ENCODE assay signal across 8 cellular contexts in genomic region chr3:108493862-108494261, GRCh38. TPM values are rescaled to one million over a fixed set of nuclear protein-coding genes. Genes with fewer than 3 reads are reported as not detected.
A peak's percentile ranks its signal among the peaks of the same experiment; 100 is the strongest.
DNase-seq lines count a peak whose midpoint lies in the region; ATAC-seq and TF ChIP-seq lines count a peak whose summit lies in the region.

No MANE protein-coding gene starts in this region.

- peaks cover 2% of the 10 kb centered on the region for H3K4me1 Mint-ChIP-seq in activated naive CD4-positive, alpha-beta T cell treated with anti-CD3 and anti-CD28 coated beads for 36 hours (ENCODE audit: low read depth)
- H3K4me1 Mint-ChIP-seq in naive thymus-derived CD8-positive, alpha-beta T cell: peaks cover 0 to 5% (median 3%) of the 10 kb centered on the region in 4 donors

- H3K79me2 ChIP-seq in MM.1S (ENCODE audit: low read length) (no peaks in the 10 kb centered on the region), smooth muscle cell (ENCODE audit: low read depth) (no peaks in the 10 kb centered on the region)

- no peaks in the 10 kb centered on the region for H3K27me3 Mint-ChIP-seq in activated naive CD4-positive, alpha-beta T cell treated with anti-CD3 and anti-CD28 coated beads for 36 hours (ENCODE audit: low read depth)
- H3K27me3 Mint-ChIP-seq in naive thymus-derived CD8-positive, alpha-beta T cell: peaks cover 0 to 7% (median 2%) of the 10 kb centered on the region in 5 donors

- CTCF ChIA-PET in activated naive CD4-positive, alpha-beta T cell treated with anti-CD3 and anti-CD28 coated beads for 36 hours (lab: Charles Lee): interaction anchor here (1.0 kb wide), 1 partner anchor 16 kb away, joined by 4 read pairs; no protein-coding TSS in a partner anchor

- H3K4me2 ChIP-seq in MM.1S (ENCODE audit: low read depth, low read length): no peak overlapping the region
- no peak overlapping the region for H3K4me2 ChIP-seq in smooth muscle cell

- H3K9me2 ChIP-seq in MM.1S (replicated peaks; ENCODE audit: insufficient read depth, low read length): no peaks in the 10 kb centered on the region

- no peaks in the 10 kb centered on the region for H3K4me1 ChIP-seq in MM.1S (ENCODE audit: low read length)
- no peaks in the 10 kb centered on the region for H3K4me1 ChIP-seq in colonic mucosa
- no peaks in the 10 kb centered on the region for H3K4me1 ChIP-seq in smooth muscle cell (ENCODE audit: low read depth)

- TF ChIP-seq CTCF in MM.1S (IDR thresholded peaks at IDR 0.05; ENCODE audit: low read length) (peak; percentile 27), colonic mucosa (IDR thresholded peaks at IDR 0.05) (no peak), smooth muscle cell (IDR thresholded peaks at IDR 0.05; ENCODE audit: borderline replicate concordance, insufficient read depth, poor library complexity, severe bottlenecking) (peak; percentile 12)

- H2AFZ ChIP-seq in MM.1S (ENCODE audit: low read length) (no peak overlapping the region), smooth muscle cell (ENCODE audit: low read depth) (no peak overlapping the region)

- H3K27ac ChIP-seq in MM.1S (ENCODE audit: low read length) (no peak overlapping the region), colonic mucosa (no peak overlapping the region), smooth muscle cell (ENCODE audit: low read depth) (no peak overlapping the region)

- no peak overlapping the region for H3K9ac ChIP-seq in MM.1S (ENCODE audit: low read length)
- no peak overlapping the region for H3K9ac ChIP-seq in colonic mucosa (ENCODE audit: low read depth in 2 of 2, low read length in 2 of 2)
- no peak overlapping the region for H3K9ac ChIP-seq in smooth muscle cell (ENCODE audit: low read depth)

- H3K27ac Mint-ChIP-seq in activated naive CD4-positive, alpha-beta T cell treated with anti-CD3 and anti-CD28 coated beads for 36 hours: no peak overlapping the region
- H3K27ac Mint-ChIP-seq in activated naive CD4-positive, alpha-beta T cell treated with anti-CD3 and anti-CD28 coated beads, Interleukin-2, amount 50 U/mL, for 72 hours: no peak overlapping the region
- H3K27ac Mint-ChIP-seq in naive thymus-derived CD8-positive, alpha-beta T cell: no peak overlapping the region

- no peaks in the 10 kb centered on the region for H4K20me1 ChIP-seq in MM.1S (ENCODE audit: insufficient read depth, low read length)
- no peaks in the 10 kb centered on the region for H4K20me1 ChIP-seq in smooth muscle cell (ENCODE audit: low read depth)

- DNase-seq in activated naive CD4-positive, alpha-beta T cell treated with anti-CD3 and anti-CD28 coated beads for 36 hours: peak; percentile 28
- no peak for DNase-seq in activated naive CD4-positive, alpha-beta T cell treated with anti-CD3 and anti-CD28 coated beads, Interleukin-2, amount 50 U/mL, for 72 hours (ENCODE audit: low spot score in 2 of 2)
- DNase-seq in MM.1S (no peak), colonic mucosa (peak; percentile 32), smooth muscle cell (lab: John Stamatoyannopoulos, UW; ENCODE audit: unreplicated experiment) (no peak), cerebellum (ENCODE audit: low spot score) (no peak)
- no peak for DNase-seq in naive thymus-derived CD8-positive, alpha-beta T cell

- WGBS in smooth muscle cell (ENCODE audit: low lambda C conversion rate): 91% methylated on average over 2 of the region's 2 CpGs

- H3K4me3 ChIP-seq in MM.1S (ENCODE audit: low read length) (no peak overlapping the region), colonic mucosa (no peak overlapping the region), smooth muscle cell (no peak overlapping the region)

- POLR2A ChIA-PET in naive thymus-derived CD8-positive, alpha-beta T cell (lab: Charles Lee): no interaction called here

- H3K9me3 Mint-ChIP-seq in activated naive CD4-positive, alpha-beta T cell treated with anti-CD3 and anti-CD28 coated beads for 36 hours: no peaks in the 10 kb centered on the region
- H3K9me3 Mint-ChIP-seq in activated naive CD4-positive, alpha-beta T cell treated with anti-CD3 and anti-CD28 coated beads, Interleukin-2, amount 50 U/mL, for 72 hours: no peaks in the 10 kb centered on the region
- H3K9me3 Mint-ChIP-seq in naive thymus-derived CD8-positive, alpha-beta T cell: no peaks in the 10 kb centered on the region

- no peaks in the 10 kb centered on the region for H3K9me3 ChIP-seq in MM.1S (replicated peaks; ENCODE audit: insufficient read depth, low read length)
- H3K9me3 ChIP-seq in colonic mucosa: no peaks in the 10 kb centered on the region
- no peaks in the 10 kb centered on the region for H3K9me3 ChIP-seq in smooth muscle cell (replicated peaks; ENCODE audit: low read depth)

- H3K36me3 ChIP-seq in MM.1S (replicated peaks; ENCODE audit: insufficient read depth, low read length) (no peaks in the 10 kb centered on the region), colonic mucosa (no peaks in the 10 kb centered on the region), smooth muscle cell (ENCODE audit: low read depth) (no peaks in the 10 kb centered on the region)

- H3F3A ChIP-seq in MM.1S (ENCODE audit: insufficient read depth, low read length): no peaks in the 10 kb centered on the region
- H3F3A ChIP-seq in smooth muscle cell (ENCODE audit: low read depth): no peaks in the 10 kb centered on the region

- H3K4me3 Mint-ChIP-seq in activated naive CD4-positive, alpha-beta T cell treated with anti-CD3 and anti-CD28 coated beads for 36 hours: no peak overlapping the region
- no peak overlapping the region for H3K4me3 Mint-ChIP-seq in naive thymus-derived CD8-positive, alpha-beta T cell

- intact Hi-C loops in activated naive CD4-positive, alpha-beta T cell treated with anti-CD3 and anti-CD28 coated beads for 36 hours (cut with micrococcal nuclease): loop anchor here (5.0 kb wide), 1 partner anchor 528 kb away; no protein-coding TSS in a partner anchor
- intact Hi-C loops in colonic mucosa (cut with DNase I): loop anchor here (10.0 kb wide), 1 partner anchor 421 kb away; no protein-coding TSS in a partner anchor

- H3K36me3 Mint-ChIP-seq in activated naive CD4-positive, alpha-beta T cell treated with anti-CD3 and anti-CD28 coated beads for 36 hours (ENCODE audit: low read depth): no peaks in the 10 kb centered on the region
- no peaks in the 10 kb centered on the region for H3K36me3 Mint-ChIP-seq in activated naive CD4-positive, alpha-beta T cell treated with anti-CD3 and anti-CD28 coated beads, Interleukin-2, amount 50 U/mL, for 72 hours
- H3K36me3 Mint-ChIP-seq in naive thymus-derived CD8-positive, alpha-beta T cell: no peaks in the 10 kb centered on the region

- no peak for ATAC-seq in activated naive CD4-positive, alpha-beta T cell treated with anti-CD3 and anti-CD28 coated beads, Interleukin-2, amount 50 U/mL, for 72 hours
- no peak for ATAC-seq in GM21381 (IDR thresholded peaks at IDR 0.05; ENCODE audit: unreplicated experiment)
- no peak for ATAC-seq in naive thymus-derived CD8-positive, alpha-beta T cell

- H3K27me3 ChIP-seq in MM.1S (replicated peaks; ENCODE audit: insufficient read depth, low read length) (no peaks in the 10 kb centered on the region), colonic mucosa (no peaks in the 10 kb centered on the region), smooth muscle cell (ENCODE audit: low read depth) (no peaks in the 10 kb centered on the region)

RNA-seq across cellular contexts. Expression of gene MYH15, which starts 16.5 kb away (rescaled TPM):
- under 1 TPM in 1 of 2 experiments, not detected in 1; 0.07 TPM for total RNA-seq in activated naive CD4-positive, alpha-beta T cell treated with anti-CD3 and anti-CD28 coated beads for 36 hours
- total RNA-seq in activated naive CD4-positive, alpha-beta T cell treated with anti-CD3 and anti-CD28 coated beads, Interleukin-2, amount 50 U/mL, for 72 hours: under 1 TPM; 0.18 to 0.53 TPM
- total RNA-seq in colonic mucosa (under 1 TPM; 0.13 to 0.44 TPM), smooth muscle cell (0.18 TPM in 1 of 2 replicates, not detected in the other), cerebellum (1.8 TPM)
- not detected in 2 replicates for polyA plus RNA-seq in smooth muscle cell
- under 1 TPM; 0.05 to 0.47 TPM for total RNA-seq in naive thymus-derived CD8-positive, alpha-beta T cell
- not detected for polyA plus RNA-seq in naive thymus-derived CD8-positive, alpha-beta T cell

Comparison
In these comparisons a context has a peak if more than half of its experiments do, and no peak if none do; other contexts are left out.
1. DNase-seq: peak in activated naive CD4-positive, alpha-beta T cell treated with anti-CD3 and anti-CD28 coated beads for 36 hours (single experiment) and colonic mucosa (single experiment); none in activated naive CD4-positive, alpha-beta T cell treated with anti-CD3 and anti-CD28 coated beads, Interleukin-2, amount 50 U/mL, for 72 hours (0 of 2), MM.1S (single experiment), smooth muscle cell (single experiment), cerebellum (single experiment) and naive thymus-derived CD8-positive, alpha-beta T cell (0 of 10).